19 cellular contexts compared by ENCODE assay signal in the genomic region with DNA sequence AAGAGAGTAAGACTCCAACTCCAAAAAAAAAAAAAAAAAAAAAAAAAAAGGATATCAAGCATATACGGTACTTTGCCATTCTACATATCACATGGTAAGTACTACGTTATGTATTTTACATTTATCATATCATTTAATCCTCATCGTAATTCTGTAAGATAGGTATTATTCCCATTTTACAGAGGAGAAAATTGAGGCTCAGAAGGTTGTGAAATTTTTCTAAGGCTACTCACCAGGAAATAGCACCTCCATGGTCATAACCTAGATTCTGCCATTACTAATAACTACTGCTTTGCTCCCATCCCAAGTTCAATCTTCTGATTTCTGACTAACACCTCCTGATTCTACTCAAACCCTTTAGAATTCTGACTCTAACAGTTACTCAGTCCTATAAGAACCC.
A peak's percentile ranks its signal among the peaks of the same experiment; 100 is the strongest.
DNase-seq lines count a peak whose midpoint lies in the region; ATAC-seq, FAIRE-seq and TF ChIP-seq lines count a peak whose summit lies in the region.
"Had no signal": no experiment of that assay in that cellular context is flagged by ENCODE, and none has a peak within 500 bp of the region (broad histone marks: within the 10 kb centered on the region; RNA-seq: fewer than 3 reads in every experiment).

No MANE protein-coding gene starts in this region.

- BruUV-seq in HepG2 (replicated peaks; lab: Mats Ljungman, UMichigan) (no TSS peak), K562 (replicated peaks; lab: Mats Ljungman, UMichigan) (no TSS peak)

- peaks cover 15 to 25% of the 10 kb centered on the region in 2 donors for H3K9me3 Mint-ChIP-seq in stimulated activated naive B cell treated with anti-CD40 and anti-IgM and Interleukin-4, amounts not matched to agents 10 μg/mL and 1 μg/mL and 100 μg/mL, for 72 hours

- H3K9me3 ChIP-seq in HepG2 (ENCODE audit: low read length) (no peaks in the 10 kb centered on the region), right lobe of liver (no peaks in the 10 kb centered on the region), Karpas-422 (ENCODE audit: low read length) (no peaks in the 10 kb centered on the region), K562 (replicated peaks; ENCODE audit: control insufficient read depth, insufficient read depth, low read depth, low read length) (no peaks in the 10 kb centered on the region), gastroesophageal sphincter (peaks cover 0 to 3% (median 0%) of the 10 kb centered on the region in 3 donors), upper lobe of left lung (no peaks in the 10 kb centered on the region)

- FAIRE-seq in HepG2 (lab: Jason Lieb, UNC): no peak
- no peak for FAIRE-seq in K562 (lab: Jason Lieb, UNC)
- FAIRE-seq: G401.6, GM18507, H54 had no signal

- H3K4me3 Mint-ChIP-seq in stimulated activated naive B cell treated with anti-CD40 and anti-IgM and Interleukin-4, amounts not matched to agents 10 μg/mL and 1 μg/mL and 100 μg/mL, for 72 hours: peak overlapping the region in 1 of 2 donors; percentile 44
- H3K4me3 Mint-ChIP-seq: CD4-positive, alpha-beta T cell had no signal

- CTCF ChIA-PET in HepG2 (lab: Yijun Ruan, JAX; ENCODE audit: low intra/inter-chr PET ratio, low total read pairs): no interaction called here
- CTCF ChIA-PET in K562 (lab: Yijun Ruan, JAX; ENCODE audit: low intra/inter-chr PET ratio): no interaction called here

- no peaks in the 10 kb centered on the region for H3K9me2 ChIP-seq in Karpas-422 (replicated peaks; ENCODE audit: insufficient read depth, low read length)

- intact Hi-C loops in HepG2 (cut with micrococcal nuclease; ENCODE audit: unreplicated experiment) (no loop called here), right lobe of liver (cut with DNase I) (no loop called here), K562 (cut with micrococcal nuclease) (no loop called here)

- H3K4me3 ChIP-seq in HepG2 (replicated peaks in 1 of 3; ENCODE audit: insufficient read depth in 1 of 3, low read depth in 2 of 3, low read length in 3 of 3) (no peak overlapping the region), right lobe of liver (no peak overlapping the region), Karpas-422 (ENCODE audit: low read length) (no peak overlapping the region), K562 (no peak overlapping the region), gastroesophageal sphincter (no peak overlapping the region), upper lobe of left lung (no peak overlapping the region)
- H3K4me3 ChIP-seq: GM23248 had no signal

- H3K27me3 ChIP-seq in HepG2 (ENCODE audit: control insufficient read depth in 1 of 2, insufficient read depth in 2 of 2, low read length in 2 of 2) (no peaks in the 10 kb centered on the region), right lobe of liver (no peaks in the 10 kb centered on the region), Karpas-422 (ENCODE audit: low read length) (no peaks in the 10 kb centered on the region), K562 (ENCODE audit: control insufficient read depth in 2 of 2, insufficient read depth in 2 of 2, low read length in 2 of 2) (no peaks in the 10 kb centered on the region), gastroesophageal sphincter (no peaks in the 10 kb centered on the region), upper lobe of left lung (no peaks in the 10 kb centered on the region)

- peaks cover 38 to 64% of the 10 kb centered on the region in 2 donors for H3K4me1 Mint-ChIP-seq in stimulated activated naive B cell treated with anti-CD40 and anti-IgM and Interleukin-4, amounts not matched to agents 10 μg/mL and 1 μg/mL and 100 μg/mL, for 72 hours

- H3K9me1 ChIP-seq in K562 (ENCODE audit: control insufficient read depth, insufficient read depth, low read length): no peaks in the 10 kb centered on the region

- in situ Hi-C loops in HepG2 (cut with HindIII; ENCODE audit: extremely low pct_ligation_motif_present, low pct_unique_long_range_greater_than_20kb): no loop called here
- in situ Hi-C loops in K562 (cut with MboI): no loop called here

- H3K27ac ChIP-seq in HepG2 (ENCODE audit: extremely low read length, insufficient read depth, low read length): no peak overlapping the region
- H3K27ac ChIP-seq in right lobe of liver: no peak overlapping the region
- H3K27ac ChIP-seq in Karpas-422 (ENCODE audit: low read length): peak overlapping the region; percentile 96
- H3K27ac ChIP-seq in K562 (ENCODE audit: extremely low read depth, low read depth, low read length): no peak overlapping the region
- H3K27ac ChIP-seq in gastroesophageal sphincter: no peak overlapping the region
- H3K27ac ChIP-seq in upper lobe of left lung: no peak overlapping the region
- H3K27ac ChIP-seq: GM23248, HL-60 had no signal

- TF ChIP-seq POLR2A in HepG2 (IDR thresholded peaks at IDR 0.05; ENCODE audit: insufficient read depth in 1 of 2, low read depth in 2 of 2, low read length in 2 of 2): no peak
- no peak for TF ChIP-seq POLR2A in right lobe of liver (IDR thresholded peaks at IDR 0.05)
- no peak for TF ChIP-seq POLR2A in K562 (conservative IDR thresholded peaks at IDR 0.05)
- TF ChIP-seq POLR2A in gastroesophageal sphincter (IDR thresholded peaks at IDR 0.05): no peak
- no peak for TF ChIP-seq POLR2A in upper lobe of left lung (IDR thresholded peaks at IDR 0.05)

- H2AFZ ChIP-seq in HepG2 (ENCODE audit: low read length) (no peak overlapping the region), Karpas-422 (ENCODE audit: low read length) (no peak overlapping the region), K562 (ENCODE audit: low read depth, low read length) (no peak overlapping the region)
- H2AFZ ChIP-seq: GM23248 had no signal

- ATAC-seq in HepG2 (no peak), right lobe of liver (no peak), K562 (no peak), gastroesophageal sphincter (no peak), upper lobe of left lung (ENCODE audit: low FRiP score in 2 of 2) (no peak)
- ATAC-seq in stimulated activated naive B cell treated with anti-CD40 and anti-IgM and Interleukin-4, amounts not matched to agents 10 μg/mL and 1 μg/mL and 100 μg/mL, for 72 hours (replicated peaks): no peak
- ATAC-seq: HCT116 had no signal

- no peaks in the 10 kb centered on the region for H3K27me3 Mint-ChIP-seq in stimulated activated naive B cell treated with anti-CD40 and anti-IgM and Interleukin-4, amounts not matched to agents 10 μg/mL and 1 μg/mL and 100 μg/mL, for 72 hours
- H3K27me3 Mint-ChIP-seq: CD4-positive, alpha-beta T cell had no signal

- no peak for TF ChIP-seq RAD21 in HepG2 (CRISPR knock-in tag; IDR thresholded peaks at IDR 0.05)
- no peak for TF ChIP-seq RAD21 in K562 (CRISPR knock-in tag; conservative IDR thresholded peaks at IDR 0.05 in 1 of 2, IDR thresholded peaks at IDR 0.05 in 1 of 2)

- peaks cover 6 to 9% of the 10 kb centered on the region in 2 experiments; a peak in 4 of 5 replicates for H3K36me3 ChIP-seq in HepG2 (replicated peaks in 1 of 2; ENCODE audit: control insufficient read depth in 1 of 2, insufficient read depth in 2 of 2, low read length in 2 of 2)
- no peaks in the 10 kb centered on the region for H3K36me3 ChIP-seq in right lobe of liver
- peaks cover 37% of the 10 kb centered on the region for H3K36me3 ChIP-seq in Karpas-422 (ENCODE audit: insufficient read depth, low read length)
- H3K36me3 ChIP-seq in K562 (ENCODE audit: control insufficient read depth, insufficient read depth, low read length): no peaks in the 10 kb centered on the region
- peaks cover 0 to 4% of the 10 kb centered on the region in 2 donors for H3K36me3 ChIP-seq in gastroesophageal sphincter
- H3K36me3 ChIP-seq in upper lobe of left lung: no peaks in the 10 kb centered on the region

- no peak overlapping the region for H3K9ac ChIP-seq in HepG2 (ENCODE audit: insufficient read depth, low read depth, low read length)
- no peak overlapping the region for H3K9ac ChIP-seq in Karpas-422 (ENCODE audit: low read length)
- H3K9ac ChIP-seq in K562 (ENCODE audit: insufficient read depth in 1 of 2, low read depth in 2 of 2, low read length in 2 of 2): no peak overlapping the region
- H3K9ac ChIP-seq: GM23248 had no signal

- POLR2A ChIA-PET in HepG2 (lab: Yijun Ruan, JAX): no interaction called here
- POLR2A ChIA-PET in K562 (lab: Yijun Ruan, JAX): no interaction called here

- H4K20me1 ChIP-seq in HepG2 (ENCODE audit: insufficient read depth, low read length) (no peaks in the 10 kb centered on the region), Karpas-422 (ENCODE audit: insufficient read depth, low read depth, low read length) (no peaks in the 10 kb centered on the region), K562 (replicated peaks; ENCODE audit: control insufficient read depth, insufficient read depth, low read length) (no peaks in the 10 kb centered on the region)

- peak overlapping the region; percentile 56 for H3K27ac Mint-ChIP-seq in stimulated activated naive B cell treated with anti-CD40 and anti-IgM and Interleukin-4, amounts not matched to agents 10 μg/mL and 1 μg/mL and 100 μg/mL, for 72 hours
- H3K27ac Mint-ChIP-seq: CD4-positive, alpha-beta T cell had no signal

- peaks cover 5% of the 10 kb centered on the region for H3K79me2 ChIP-seq in HepG2 (ENCODE audit: insufficient read depth, low read length)
- peaks cover 83% of the 10 kb centered on the region for H3K79me2 ChIP-seq in Karpas-422 (ENCODE audit: low read length)
- H3K79me2 ChIP-seq in K562 (ENCODE audit: control insufficient read depth, insufficient read depth, low read length): no peaks in the 10 kb centered on the region

- DNase-seq in HepG2 (ENCODE audit: low spot score): no peak
- DNase-seq in right lobe of liver: no peak
- no peak for DNase-seq in Karpas-422
- DNase-seq in K562 (ENCODE audit: extremely low read depth in 1 of 4, low spot score in 3 of 4): no peak
- DNase-seq in stimulated activated naive B cell treated with anti-CD40 and anti-IgM and Interleukin-4, amounts not matched to agents 10 μg/mL and 1 μg/mL and 100 μg/mL, for 72 hours: no peak
- DNase-seq in upper lobe of left lung: no peak
- DNase-seq in stimulated activated CD4-positive, alpha-beta T cell treated with anti-CD3 and anti-CD28 coated beads, Interleukin-4, amount 100 ng/mL, for 24 hours: no peak
- DNase-seq: 8988T; C1 segment of cervical spinal cord; CD4-positive, alpha-beta T cell; DMS79; EL; GM23248 had no signal

- TF ChIP-seq EP300 in HepG2 (IDR thresholded peaks at IDR 0.05; ENCODE audit: low read depth in 2 of 2, low read length in 2 of 2): no peak
- no peak for TF ChIP-seq EP300 in HepG2 (CRISPR knock-in tag; IDR thresholded peaks at IDR 0.05; ENCODE audit: borderline replicate concordance)
- TF ChIP-seq EP300 in K562 (IDR thresholded peaks at IDR 0.05; ENCODE audit: low read length): no peak
- no peak for TF ChIP-seq EP300 in gastroesophageal sphincter (IDR thresholded peaks at IDR 0.05)
- TF ChIP-seq EP300 in upper lobe of left lung (IDR thresholded peaks at IDR 0.05): no peak

- H3K4me2 ChIP-seq in HepG2 (ENCODE audit: low read depth, low read length) (no peak overlapping the region), Karpas-422 (ENCODE audit: low read depth, low read length, poor library complexity, severe bottlenecking) (peak overlapping the region; percentile 64), K562 (ENCODE audit: insufficient read depth, low read length) (no peak overlapping the region)

- 97% methylated on average over 3 of the region's 3 CpGs for WGBS in HepG2 (ENCODE audit: low lambda C conversion rate)
- 91% methylated on average over 3 of the region's 3 CpGs for WGBS in right lobe of liver (ENCODE audit: insufficient coverage, low coverage, low lambda C conversion rate, missing lambda C conversion rate)
- WGBS in K562 (ENCODE audit: insufficient coverage, low coverage, missing lambda C conversion rate): 79% methylated on average over 3 of the region's 3 CpGs
- 93 to 94% methylated on average over 3 of the region's 3 CpGs for WGBS in gastroesophageal sphincter (ENCODE audit: low coverage in 1 of 2), 2 donors
- WGBS in upper lobe of left lung, 2 donors: 93 to 98% methylated on average over 3 of the region's 3 CpGs

- H3K4me1 ChIP-seq in HepG2 (ENCODE audit: insufficient read depth, low read length): no peaks in the 10 kb centered on the region
- H3K4me1 ChIP-seq in right lobe of liver: no peaks in the 10 kb centered on the region
- H3K4me1 ChIP-seq in Karpas-422 (ENCODE audit: low read length): peaks cover 58% of the 10 kb centered on the region
- H3K4me1 ChIP-seq in K562 (replicated peaks in 1 of 2; ENCODE audit: control insufficient read depth in 2 of 2, insufficient read depth in 2 of 2, low read length in 2 of 2): no peaks in the 10 kb centered on the region
- H3K4me1 ChIP-seq in gastroesophageal sphincter: peaks cover 0 to 12% (median 0%) of the 10 kb centered on the region in 3 donors
- peaks cover 0 to 12% (median 8%) of the 10 kb centered on the region in 4 donors for H3K4me1 ChIP-seq in upper lobe of left lung

- no peak for TF ChIP-seq CTCF in HepG2 (CRISPR knock-in tag; IDR thresholded peaks at IDR 0.05)
- no peak for TF ChIP-seq CTCF in right lobe of liver (IDR thresholded peaks at IDR 0.05)
- no peak for TF ChIP-seq CTCF in K562 (IDR thresholded peaks at IDR 0.05 in 2 of 3, conservative IDR thresholded peaks at IDR 0.05 in 1 of 3; ENCODE audit: insufficient read depth in 2 of 3, low read depth in 1 of 3, low read length in 3 of 3)
- TF ChIP-seq CTCF in gastroesophageal sphincter (IDR thresholded peaks at IDR 0.05): no peak
- TF ChIP-seq CTCF in upper lobe of left lung (IDR thresholded peaks at IDR 0.05): no peak

- peaks cover 48 to 68% of the 10 kb centered on the region in 2 donors for H3K36me3 Mint-ChIP-seq in stimulated activated naive B cell treated with anti-CD40 and anti-IgM and Interleukin-4, amounts not matched to agents 10 μg/mL and 1 μg/mL and 100 μg/mL, for 72 hours
